1 cellular context compared by ENCODE assay signal in the genomic region with DNA sequence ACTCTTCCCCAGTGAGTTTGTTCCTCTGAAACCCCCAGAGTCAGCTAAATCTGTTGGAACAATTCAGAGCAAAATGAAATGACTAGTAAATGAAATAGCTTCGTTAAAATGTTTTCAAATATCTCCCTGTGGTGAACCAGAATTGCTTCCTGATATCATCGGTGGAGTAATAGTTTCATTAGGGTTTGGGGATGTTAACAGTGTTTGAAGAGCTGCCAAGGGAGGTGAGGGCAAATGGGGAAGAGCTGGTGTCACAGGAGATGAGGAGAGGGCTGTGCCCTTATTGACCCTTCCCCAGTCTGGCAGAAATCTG.
TF ChIP-seq lines count a peak whose summit lies in the region.

No MANE protein-coding gene starts in this region.

TF ChIP-seq in SK-N-SH treated with all-trans-retinoic acid at 6 μM for 48 hours, 23 proteins besides CTCF, POLR2A, EP300 and RAD21 (continued from another document):
- no peak for TF ChIP-seq SNAI2 (CRISPR knock-in tag; IDR thresholded peaks at IDR 0.05)
- TF ChIP-seq TCF4 (CRISPR knock-in tag; IDR thresholded peaks at IDR 0.05; ENCODE audit: borderline replicate concordance): no peak
- TF ChIP-seq, protein P1, sequence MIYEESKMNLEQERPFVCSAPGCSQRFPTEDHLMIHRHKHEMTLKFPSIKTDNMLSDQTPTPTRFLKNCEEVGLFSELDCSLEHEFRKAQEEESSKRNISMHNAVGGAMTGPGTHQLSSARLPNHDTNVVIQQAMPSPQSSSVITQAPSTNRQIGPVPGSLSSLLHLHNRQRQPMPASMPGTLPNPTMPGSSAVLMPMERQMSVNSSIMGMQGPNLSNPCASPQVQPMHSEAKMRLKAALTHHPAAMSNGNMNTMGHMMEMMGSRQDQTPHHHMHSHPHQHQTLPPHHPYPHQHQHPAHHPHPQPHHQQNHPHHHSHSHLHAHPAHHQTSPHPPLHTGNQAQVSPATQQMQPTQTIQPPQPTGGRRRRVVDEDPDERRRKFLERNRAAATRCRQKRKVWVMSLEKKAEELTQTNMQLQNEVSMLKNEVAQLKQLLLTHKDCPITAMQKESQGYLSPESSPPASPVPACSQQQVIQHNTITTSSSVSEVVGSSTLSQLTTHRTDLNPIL (CRISPR knock-in tag; IDR thresholded peaks at IDR 0.05; ENCODE audit: low read depth): no peak
- TF ChIP-seq PPARA (CRISPR knock-in tag; IDR thresholded peaks at IDR 0.05; ENCODE audit: borderline replicate concordance): no peak
- no peak for TF ChIP-seq ARNTL (CRISPR knock-in tag; IDR thresholded peaks at IDR 0.05; ENCODE audit: borderline replicate concordance, low read depth)
- TF ChIP-seq CSDC2 (CRISPR knock-in tag; IDR thresholded peaks at IDR 0.05): no peak
